ENCODE assay signal across 1 cellular context in genomic region chr3:50292924-50293801, GRCh38.
TF ChIP-seq lines count a peak whose summit lies in the region.

No MANE protein-coding gene starts in this region.

TF ChIP-seq in WTC11, 78 proteins besides CTCF, POLR2A, EP300 and RAD21 (continued from another document):
- no peak for TF ChIP-seq ELF4 (CRISPR knock-in tag; IDR thresholded peaks at IDR 0.05; ENCODE audit: low read depth)
- no peak for TF ChIP-seq MAX (CRISPR knock-in tag; IDR thresholded peaks at IDR 0.05)
- TF ChIP-seq SMAD3 (CRISPR knock-in tag; IDR thresholded peaks at IDR 0.05; ENCODE audit: borderline replicate concordance) = no peak
- TF ChIP-seq ZNF121 (CRISPR knock-in tag; IDR thresholded peaks at IDR 0.05) = no peak
TF ChIP-seq in WTC11: peak in this region for 0.
